In the genomic region with DNA sequence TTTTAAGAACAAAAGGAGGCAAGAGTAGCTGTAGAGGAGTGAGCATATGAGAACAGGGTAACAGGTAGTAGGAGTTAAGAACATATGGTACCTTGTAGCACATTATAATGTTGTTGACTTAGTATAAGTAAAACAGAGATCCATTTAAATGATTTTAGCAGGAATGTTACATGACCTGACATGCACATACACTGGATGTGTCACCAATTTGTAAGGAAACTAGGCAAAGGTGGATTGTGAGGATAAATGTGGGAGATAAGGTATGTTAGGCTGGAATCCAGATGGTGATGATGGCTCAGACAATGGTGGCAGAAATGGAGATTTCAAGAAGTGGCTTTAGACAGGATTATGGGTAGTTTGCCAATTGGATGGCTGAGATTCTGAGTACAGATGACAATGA, we compare ENCODE assay signal across 23 cellular contexts.
DNase-seq lines count a peak whose midpoint lies in the region; ATAC-seq, FAIRE-seq and TF ChIP-seq lines count a peak whose summit lies in the region.
"Had no signal": no experiment of that assay in that cellular context is flagged by ENCODE, and none has a peak within 500 bp of the region (broad histone marks: within the 10 kb centered on the region; RNA-seq: fewer than 3 reads in every experiment).

No MANE protein-coding gene starts in this region.

- peak; percentile 45; the same call in 2 of the 3 replicates for ATAC-seq in RWPE2 (ENCODE audit: low read depth)
- ATAC-seq: A549; CD8-positive, alpha-beta T cell had no signal

- no peak for TF ChIP-seq POLR2A in breast epithelium (IDR thresholded peaks at IDR 0.05)
- no peak for TF ChIP-seq POLR2A in lower leg skin (IDR thresholded peaks at IDR 0.05)

- no peak for TF ChIP-seq CTCF in mammary epithelial cell (conservative IDR thresholded peaks at IDR 0.05 in 1 of 2, IDR thresholded peaks at IDR 0.05 in 1 of 2; ENCODE audit: extremely low read depth in 1 of 2, insufficient read depth in 1 of 2, low read depth in 1 of 2, low read length in 2 of 2)
- no peak for TF ChIP-seq CTCF in breast epithelium (IDR thresholded peaks at IDR 0.05)
- no peak for TF ChIP-seq CTCF in RWPE2 (IDR thresholded peaks at IDR 0.05; ENCODE audit: poor library complexity, severe bottlenecking)
- no peak for TF ChIP-seq CTCF in epithelial cell of esophagus (IDR thresholded peaks at IDR 0.05; ENCODE audit: insufficient read depth, low read depth, low read length, missing control alignments)
- no peak for TF ChIP-seq CTCF in keratinocyte (optimal IDR thresholded peaks at IDR 0.05 in 1 of 3, IDR thresholded peaks at IDR 0.05 in 1 of 3, conservative IDR thresholded peaks at IDR 0.05 in 1 of 3; ENCODE audit: extremely low read depth in 1 of 3, insufficient read depth in 2 of 3, low read length in 3 of 3)
- no peak for TF ChIP-seq CTCF in lower leg skin (IDR thresholded peaks at IDR 0.05)

- dilution Hi-C loops in mammary epithelial cell (cut with HindIII; ENCODE audit: low sequenced_read_pairs) (no loop called here), keratinocyte (cut with MboI; ENCODE audit: extremely low pct_ligation_motif_present, low sequenced_read_pairs) (no loop called here)

- H3K27ac ChIP-seq in mammary epithelial cell (ENCODE audit: insufficient read depth, low read depth, low read length), result no peak overlapping the region
- no peak overlapping the region for H3K27ac ChIP-seq in breast epithelium
- no peak overlapping the region for H3K27ac ChIP-seq in RWPE2 (ENCODE audit: poor library complexity, severe bottlenecking)
- no peak overlapping the region for H3K27ac ChIP-seq in keratinocyte (ENCODE audit: control insufficient read depth, insufficient read depth, low read length)
- H3K27ac ChIP-seq: 22Rv1; A549; BLaER1 treated with 17β-estradiol and CSF1 and Interleukin-3, amounts not matched to agents 10 nM and 100 nM; C4-2B had no signal

- FAIRE-seq in keratinocyte (lab: Jason Lieb, UNC), result peak; percentile 79
- FAIRE-seq: A549, D721Med, G401.6, GM12891, GM19239 had no signal

- H3K9me1 ChIP-seq in keratinocyte (ENCODE audit: control insufficient read depth, extremely low read depth, insufficient read depth, low read length), result no peaks in the 10 kb centered on the region

- H3K4me3 ChIP-seq in mammary epithelial cell (replicated peaks in 1 of 3; ENCODE audit: insufficient read depth in 1 of 3, low read depth in 2 of 3, low read length in 3 of 3), result no peak overlapping the region
- H3K4me3 ChIP-seq in breast epithelium, result no peak overlapping the region
- no peak overlapping the region for H3K4me3 ChIP-seq in RWPE2 (ENCODE audit: severe bottlenecking)
- H3K4me3 ChIP-seq in epithelial cell of esophagus (ENCODE audit: low read length), result no peak overlapping the region
- H3K4me3 ChIP-seq in keratinocyte (ENCODE audit: control insufficient read depth in 2 of 3, extremely low read depth in 1 of 3, insufficient read depth in 2 of 3, low read depth in 1 of 3, low read length in 3 of 3), result no peak overlapping the region
- no peak overlapping the region for H3K4me3 ChIP-seq in lower leg skin (ENCODE audit: low read depth, poor library complexity, severe bottlenecking)
- H3K4me3 ChIP-seq: A549; BLaER1 treated with 17β-estradiol and CSF1 and Interleukin-3, amounts not matched to agents 10 nM and 100 nM had no signal

- no peak overlapping the region for H3K9ac ChIP-seq in mammary epithelial cell (ENCODE audit: insufficient read depth, low read length)
- no peak overlapping the region for H3K9ac ChIP-seq in keratinocyte (ENCODE audit: control insufficient read depth, extremely low read depth, insufficient read depth, low read length)
- H3K9ac ChIP-seq: BLaER1 treated with 17β-estradiol and CSF1 and Interleukin-3, amounts not matched to agents 10 nM and 100 nM had no signal

- intact Hi-C loops in mammary epithelial cell (cut with micrococcal nuclease) (no loop called here), breast epithelium (cut with DNase I; ENCODE audit: low total_unique reads) (no loop called here), lower leg skin (cut with DNase I; ENCODE audit: low total_unique reads) (no loop called here)

- no TSS peak for BruUV-seq in mammary epithelial cell (replicated peaks; lab: Mats Ljungman, UMichigan)

- H3K9me3 ChIP-seq in mammary epithelial cell (replicated peaks; ENCODE audit: insufficient read depth, low read length) (peaks cover 4% of the 10 kb centered on the region), breast epithelium (peaks cover 0 to 5% of the 10 kb centered on the region in 2 donors), RWPE2 (ENCODE audit: severe bottlenecking) (no peaks in the 10 kb centered on the region), keratinocyte (ENCODE audit: control insufficient read depth, low read depth, low read length) (no peaks in the 10 kb centered on the region)
- H3K9me3 ChIP-seq: A549, Caco-2 had no signal

- H2AFZ ChIP-seq in mammary epithelial cell (ENCODE audit: low read depth, low read length) (peak overlapping the region; percentile 6), keratinocyte (ENCODE audit: control insufficient read depth, low read length) (no peak overlapping the region)

- DNase-seq in mammary epithelial cell (peak; percentile 35), breast epithelium (ENCODE audit: low spot score in 2 of 2) (no peak), RWPE2 (ENCODE audit: low spot score) (no peak), epithelial cell of esophagus (ENCODE audit: low read depth) (peak; percentile 55), keratinocyte (ENCODE audit: low read depth, low spot score) (no peak), HUDEP-2 (lab: John Stamatoyannopoulos, UW; ENCODE audit: unreplicated experiment in 76 of 76) (no peak), HuH-7.5 (ENCODE audit: low spot score) (no peak), lower leg skin (ENCODE audit: low spot score in 2 of 2) (no peak)
- DNase-seq: AML-193; Caco-2; Calu3; CD4-positive, alpha-beta T cell; CD8-positive, alpha-beta T cell; DMS79 treated with DMSO at 0.1 percent for 48 hours; GF-D8 had no signal

- H3K36me3 ChIP-seq in mammary epithelial cell (ENCODE audit: insufficient read depth, low read length), result no peaks in the 10 kb centered on the region
- H3K36me3 ChIP-seq in breast epithelium, result no peaks in the 10 kb centered on the region
- H3K36me3 ChIP-seq in RWPE2 (ENCODE audit: low read depth), result no peaks in the 10 kb centered on the region
- no peaks in the 10 kb centered on the region for H3K36me3 ChIP-seq in keratinocyte (ENCODE audit: control insufficient read depth in 2 of 2, extremely low read depth in 1 of 2, insufficient read depth in 2 of 2, low read length in 2 of 2)
- H3K36me3 ChIP-seq: BLaER1 treated with 17β-estradiol and CSF1 and Interleukin-3, amounts not matched to agents 10 nM and 100 nM had no signal

- no peaks in the 10 kb centered on the region for H3K79me2 ChIP-seq in mammary epithelial cell (ENCODE audit: insufficient read depth, low read length)
- no peaks in the 10 kb centered on the region for H3K79me2 ChIP-seq in keratinocyte (ENCODE audit: control insufficient read depth, insufficient read depth, low read length)

- CTCF ChIA-PET in mammary epithelial cell (lab: Charles Lee; ENCODE audit: low non-redundant PET), result no interaction called here

- in situ Hi-C loops in mammary epithelial cell (cut with MboI; ENCODE audit: low sequenced_read_pairs in 2 of 2), result no loop called here

- H4K20me1 ChIP-seq in mammary epithelial cell (ENCODE audit: insufficient read depth, low read length) (no peaks in the 10 kb centered on the region), keratinocyte (ENCODE audit: control insufficient read depth, extremely low read depth, insufficient read depth, low read length) (no peaks in the 10 kb centered on the region)
- H4K20me1 ChIP-seq: BLaER1 treated with 17β-estradiol and CSF1 and Interleukin-3, amounts not matched to agents 10 nM and 100 nM had no signal

- H3K27me3 ChIP-seq in mammary epithelial cell (ENCODE audit: insufficient read depth, low read length) (no peaks in the 10 kb centered on the region), breast epithelium (no peaks in the 10 kb centered on the region), RWPE2 (ENCODE audit: insufficient read depth, poor library complexity, severe bottlenecking) (no peaks in the 10 kb centered on the region), keratinocyte (ENCODE audit: control insufficient read depth, extremely low read depth, insufficient read depth, low read length) (no peaks in the 10 kb centered on the region)
- H3K27me3 ChIP-seq: BLaER1 treated with 17β-estradiol and CSF1 and Interleukin-3, amounts not matched to agents 10 nM and 100 nM had no signal

- H3K4me2 ChIP-seq in mammary epithelial cell (ENCODE audit: insufficient read depth, low read depth, low read length) (no peak overlapping the region), keratinocyte (ENCODE audit: control insufficient read depth, extremely low read depth, insufficient read depth, low read depth, low read length) (no peak overlapping the region)
- H3K4me2 ChIP-seq: A549; BLaER1 treated with 17β-estradiol and CSF1 and Interleukin-3, amounts not matched to agents 10 nM and 100 nM had no signal

- H3K4me1 ChIP-seq in mammary epithelial cell (ENCODE audit: insufficient read depth, low read length) (peaks cover 9% of the 10 kb centered on the region), breast epithelium (no peaks in the 10 kb centered on the region), RWPE2 (ENCODE audit: insufficient read depth, poor library complexity, severe bottlenecking) (no peaks in the 10 kb centered on the region), keratinocyte (ENCODE audit: control insufficient read depth, extremely low read depth, insufficient read depth, low read length) (peaks cover 3% of the 10 kb centered on the region)
- H3K4me1 ChIP-seq: A549; BLaER1 treated with 17β-estradiol and CSF1 and Interleukin-3, amounts not matched to agents 10 nM and 100 nM; Caco-2 had no signal

Comparison
In these comparisons a context has a peak if more than half of its experiments do, and no peak if none do; other contexts are left out.
1. DNase-seq: peak in mammary epithelial cell (single experiment) and epithelial cell of esophagus (single experiment); none in breast epithelium (0 of 2), RWPE2 (single experiment), keratinocyte (single experiment), HUDEP-2 (0 of 76), HuH-7.5 (single experiment) and lower leg skin (0 of 2).